1 cellular context compared by ENCODE assay signal in the genomic region with DNA sequence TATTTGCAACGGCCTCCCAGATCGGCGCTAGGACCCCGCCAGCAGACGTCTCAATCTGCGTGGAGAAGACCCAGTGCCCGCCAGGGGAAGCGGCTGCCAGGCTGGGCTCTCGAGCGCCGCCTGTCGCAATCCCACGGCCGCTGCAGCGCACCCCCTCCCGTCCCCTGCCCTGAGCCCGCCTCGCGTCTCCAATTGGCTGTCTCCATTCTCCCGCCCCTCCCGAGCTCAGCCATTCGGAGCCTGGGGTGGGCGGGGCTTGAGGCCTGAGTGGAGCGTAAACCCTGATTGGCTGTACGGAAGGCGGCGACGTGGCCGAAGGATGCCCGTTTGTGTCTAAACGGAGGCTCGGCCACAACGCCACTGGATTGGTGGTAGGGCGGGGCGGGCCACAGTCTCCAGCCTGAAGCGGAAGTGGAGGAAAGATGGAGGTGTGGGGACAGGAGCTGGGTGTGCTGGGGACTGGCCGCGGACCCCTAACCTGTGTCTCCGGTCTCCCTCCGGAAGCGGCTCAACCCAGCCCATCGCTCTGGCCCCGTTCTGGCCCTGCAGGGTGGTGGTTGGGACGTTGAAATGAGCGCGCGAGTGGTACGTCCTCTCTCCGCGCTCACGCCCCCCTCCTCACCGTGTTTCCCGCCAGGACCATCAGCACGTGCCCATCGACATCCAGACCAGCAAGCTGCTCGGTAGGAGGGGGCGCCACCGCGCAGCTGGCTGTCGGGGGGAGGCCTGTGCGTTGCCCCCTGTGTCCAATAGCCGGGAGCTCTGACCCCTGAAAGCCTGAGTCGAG.
TF ChIP-seq lines count a peak whose summit lies in the region.

A gene with protein sequence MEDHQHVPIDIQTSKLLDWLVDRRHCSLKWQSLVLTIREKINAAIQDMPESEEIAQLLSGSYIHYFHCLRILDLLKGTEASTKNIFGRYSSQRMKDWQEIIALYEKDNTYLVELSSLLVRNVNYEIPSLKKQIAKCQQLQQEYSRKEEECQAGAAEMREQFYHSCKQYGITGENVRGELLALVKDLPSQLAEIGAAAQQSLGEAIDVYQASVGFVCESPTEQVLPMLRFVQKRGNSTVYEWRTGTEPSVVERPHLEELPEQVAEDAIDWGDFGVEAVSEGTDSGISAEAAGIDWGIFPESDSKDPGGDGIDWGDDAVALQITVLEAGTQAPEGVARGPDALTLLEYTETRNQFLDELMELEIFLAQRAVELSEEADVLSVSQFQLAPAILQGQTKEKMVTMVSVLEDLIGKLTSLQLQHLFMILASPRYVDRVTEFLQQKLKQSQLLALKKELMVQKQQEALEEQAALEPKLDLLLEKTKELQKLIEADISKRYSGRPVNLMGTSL (plus strand): TSS at position 389 of the 787 bp plus-strand sequence. CDS start 34 bp downstream, at position 423.

TF ChIP-seq in HepG2, 621 proteins besides CTCF, POLR2A, EP300 and RAD21 (continued from another document and continues in another):
- TF ChIP-seq, protein P1, sequence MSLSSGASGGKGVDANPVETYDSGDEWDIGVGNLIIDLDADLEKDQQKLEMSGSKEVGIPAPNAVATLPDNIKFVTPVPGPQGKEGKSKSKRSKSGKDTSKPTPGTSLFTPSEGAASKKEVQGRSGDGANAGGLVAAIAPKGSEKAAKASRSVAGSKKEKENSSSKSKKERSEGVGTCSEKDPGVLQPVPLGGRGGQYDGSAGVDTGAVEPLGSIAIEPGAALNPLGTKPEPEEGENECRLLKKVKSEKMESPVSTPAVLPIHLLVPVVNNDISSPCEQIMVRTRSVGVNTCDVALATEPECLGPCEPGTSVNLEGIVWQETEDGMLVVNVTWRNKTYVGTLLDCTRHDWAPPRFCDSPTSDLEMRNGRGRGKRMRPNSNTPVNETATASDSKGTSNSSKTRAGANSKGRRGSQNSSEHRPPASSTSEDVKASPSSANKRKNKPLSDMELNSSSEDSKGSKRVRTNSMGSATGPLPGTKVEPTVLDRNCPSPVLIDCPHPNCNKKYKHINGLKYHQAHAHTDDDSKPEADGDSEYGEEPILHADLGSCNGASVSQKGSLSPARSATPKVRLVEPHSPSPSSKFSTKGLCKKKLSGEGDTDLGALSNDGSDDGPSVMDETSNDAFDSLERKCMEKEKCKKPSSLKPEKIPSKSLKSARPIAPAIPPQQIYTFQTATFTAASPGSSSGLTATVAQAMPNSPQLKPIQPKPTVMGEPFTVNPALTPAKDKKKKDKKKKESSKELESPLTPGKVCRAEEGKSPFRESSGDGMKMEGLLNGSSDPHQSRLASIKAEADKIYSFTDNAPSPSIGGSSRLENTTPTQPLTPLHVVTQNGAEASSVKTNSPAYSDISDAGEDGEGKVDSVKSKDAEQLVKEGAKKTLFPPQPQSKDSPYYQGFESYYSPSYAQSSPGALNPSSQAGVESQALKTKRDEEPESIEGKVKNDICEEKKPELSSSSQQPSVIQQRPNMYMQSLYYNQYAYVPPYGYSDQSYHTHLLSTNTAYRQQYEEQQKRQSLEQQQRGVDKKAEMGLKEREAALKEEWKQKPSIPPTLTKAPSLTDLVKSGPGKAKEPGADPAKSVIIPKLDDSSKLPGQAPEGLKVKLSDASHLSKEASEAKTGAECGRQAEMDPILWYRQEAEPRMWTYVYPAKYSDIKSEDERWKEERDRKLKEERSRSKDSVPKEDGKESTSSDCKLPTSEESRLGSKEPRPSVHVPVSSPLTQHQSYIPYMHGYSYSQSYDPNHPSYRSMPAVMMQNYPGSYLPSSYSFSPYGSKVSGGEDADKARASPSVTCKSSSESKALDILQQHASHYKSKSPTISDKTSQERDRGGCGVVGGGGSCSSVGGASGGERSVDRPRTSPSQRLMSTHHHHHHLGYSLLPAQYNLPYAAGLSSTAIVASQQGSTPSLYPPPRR (CRISPR knock-in tag; IDR thresholded peaks at IDR 0.05; ENCODE audit: borderline replicate concordance): peak; percentile 19; the same call in 1 of the 2 replicates
- TF ChIP-seq SP5 (CRISPR knock-in tag; IDR thresholded peaks at IDR 0.05; ENCODE audit: borderline replicate concordance, low read depth): peak; percentile 72
- TF ChIP-seq FOXP1 (IDR thresholded peaks at IDR 0.05): no peak
- no peak; the same call in none of the 2 replicates for TF ChIP-seq FOXP1 (CRISPR knock-in tag; IDR thresholded peaks at IDR 0.05)
- TF ChIP-seq, protein P2, sequence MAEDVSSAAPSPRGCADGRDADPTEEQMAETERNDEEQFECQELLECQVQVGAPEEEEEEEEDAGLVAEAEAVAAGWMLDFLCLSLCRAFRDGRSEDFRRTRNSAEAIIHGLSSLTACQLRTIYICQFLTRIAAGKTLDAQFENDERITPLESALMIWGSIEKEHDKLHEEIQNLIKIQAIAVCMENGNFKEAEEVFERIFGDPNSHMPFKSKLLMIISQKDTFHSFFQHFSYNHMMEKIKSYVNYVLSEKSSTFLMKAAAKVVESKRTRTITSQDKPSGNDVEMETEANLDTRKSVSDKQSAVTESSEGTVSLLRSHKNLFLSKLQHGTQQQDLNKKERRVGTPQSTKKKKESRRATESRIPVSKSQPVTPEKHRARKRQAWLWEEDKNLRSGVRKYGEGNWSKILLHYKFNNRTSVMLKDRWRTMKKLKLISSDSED (CRISPR knock-in tag; IDR thresholded peaks at IDR 0.05): peak; percentile 94; the same call in 1 of the 2 replicates
- TF ChIP-seq MAFF (IDR thresholded peaks at IDR 0.05; ENCODE audit: low read depth, low read length): no peak
- TF ChIP-seq ZNF253 (CRISPR knock-in tag; IDR thresholded peaks at IDR 0.05; ENCODE audit: borderline replicate concordance): peak; percentile 99
- no peak; the same call in 1 of the 2 replicates for TF ChIP-seq SRF (IDR thresholded peaks at IDR 0.05; ENCODE audit: low read depth, low read length)
- peak; percentile 62 for TF ChIP-seq ZNF614 (CRISPR knock-in tag; IDR thresholded peaks at IDR 0.05; ENCODE audit: borderline replicate concordance)
- TF ChIP-seq RCOR2 (CRISPR knock-in tag; IDR thresholded peaks at IDR 0.05): no peak; the same call in 1 of the 2 replicates
- TF ChIP-seq, protein P3, sequence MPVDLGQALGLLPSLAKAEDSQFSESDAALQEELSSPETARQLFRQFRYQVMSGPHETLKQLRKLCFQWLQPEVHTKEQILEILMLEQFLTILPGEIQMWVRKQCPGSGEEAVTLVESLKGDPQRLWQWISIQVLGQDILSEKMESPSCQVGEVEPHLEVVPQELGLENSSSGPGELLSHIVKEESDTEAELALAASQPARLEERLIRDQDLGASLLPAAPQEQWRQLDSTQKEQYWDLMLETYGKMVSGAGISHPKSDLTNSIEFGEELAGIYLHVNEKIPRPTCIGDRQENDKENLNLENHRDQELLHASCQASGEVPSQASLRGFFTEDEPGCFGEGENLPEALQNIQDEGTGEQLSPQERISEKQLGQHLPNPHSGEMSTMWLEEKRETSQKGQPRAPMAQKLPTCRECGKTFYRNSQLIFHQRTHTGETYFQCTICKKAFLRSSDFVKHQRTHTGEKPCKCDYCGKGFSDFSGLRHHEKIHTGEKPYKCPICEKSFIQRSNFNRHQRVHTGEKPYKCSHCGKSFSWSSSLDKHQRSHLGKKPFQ (CRISPR knock-in tag; IDR thresholded peaks at IDR 0.05; ENCODE audit: insufficient replicate concordance): no peak
- peak; percentile 37; the same call in 1 of the 2 replicates for TF ChIP-seq TBX3 (IDR thresholded peaks at IDR 0.05; ENCODE audit: borderline replicate concordance)
- TF ChIP-seq ZNF761 (CRISPR knock-in tag; conservative IDR thresholded peaks at IDR 0.05): peak; percentile 80; the same call in 1 of the 2 replicates
- TF ChIP-seq IKZF4 (CRISPR knock-in tag; IDR thresholded peaks at IDR 0.05; ENCODE audit: borderline replicate concordance, low read depth, not compliant biosample characterization): peak; percentile 97
- peak; percentile 69 for TF ChIP-seq KAT7 (CRISPR knock-in tag; IDR thresholded peaks at IDR 0.05; ENCODE audit: borderline replicate concordance)
- TF ChIP-seq, protein P4, sequence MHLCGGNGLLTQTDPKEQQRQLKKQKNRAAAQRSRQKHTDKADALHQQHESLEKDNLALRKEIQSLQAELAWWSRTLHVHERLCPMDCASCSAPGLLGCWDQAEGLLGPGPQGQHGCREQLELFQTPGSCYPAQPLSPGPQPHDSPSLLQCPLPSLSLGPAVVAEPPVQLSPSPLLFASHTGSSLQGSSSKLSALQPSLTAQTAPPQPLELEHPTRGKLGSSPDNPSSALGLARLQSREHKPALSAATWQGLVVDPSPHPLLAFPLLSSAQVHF (CRISPR knock-in tag; IDR thresholded peaks at IDR 0.05): peak; percentile 97
- peak; percentile 77 for TF ChIP-seq HNRNPLL (IDR thresholded peaks at IDR 0.05; ENCODE audit: low read depth, low read length, poor library complexity, severe bottlenecking)
- TF ChIP-seq ZNF552 (CRISPR knock-in tag; IDR thresholded peaks at IDR 0.05; ENCODE audit: borderline replicate concordance): peak; percentile 98
- TF ChIP-seq SALL2 (CRISPR knock-in tag; IDR thresholded peaks at IDR 0.05): peak; percentile 95; the same call in 1 of the 2 replicates
- TF ChIP-seq, protein P5, sequence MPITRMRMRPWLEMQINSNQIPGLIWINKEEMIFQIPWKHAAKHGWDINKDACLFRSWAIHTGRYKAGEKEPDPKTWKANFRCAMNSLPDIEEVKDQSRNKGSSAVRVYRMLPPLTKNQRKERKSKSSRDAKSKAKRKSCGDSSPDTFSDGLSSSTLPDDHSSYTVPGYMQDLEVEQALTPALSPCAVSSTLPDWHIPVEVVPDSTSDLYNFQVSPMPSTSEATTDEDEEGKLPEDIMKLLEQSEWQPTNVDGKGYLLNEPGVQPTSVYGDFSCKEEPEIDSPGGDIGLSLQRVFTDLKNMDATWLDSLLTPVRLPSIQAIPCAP (CRISPR knock-in tag; IDR thresholded peaks at IDR 0.05; ENCODE audit: low read depth): no peak
- TF ChIP-seq TCF7 (IDR thresholded peaks at IDR 0.05; ENCODE audit: low read depth): no peak
- TF ChIP-seq HOXA9 (CRISPR knock-in tag; IDR thresholded peaks at IDR 0.05; ENCODE audit: borderline replicate concordance): peak; percentile 93
- TF ChIP-seq, protein P6, sequence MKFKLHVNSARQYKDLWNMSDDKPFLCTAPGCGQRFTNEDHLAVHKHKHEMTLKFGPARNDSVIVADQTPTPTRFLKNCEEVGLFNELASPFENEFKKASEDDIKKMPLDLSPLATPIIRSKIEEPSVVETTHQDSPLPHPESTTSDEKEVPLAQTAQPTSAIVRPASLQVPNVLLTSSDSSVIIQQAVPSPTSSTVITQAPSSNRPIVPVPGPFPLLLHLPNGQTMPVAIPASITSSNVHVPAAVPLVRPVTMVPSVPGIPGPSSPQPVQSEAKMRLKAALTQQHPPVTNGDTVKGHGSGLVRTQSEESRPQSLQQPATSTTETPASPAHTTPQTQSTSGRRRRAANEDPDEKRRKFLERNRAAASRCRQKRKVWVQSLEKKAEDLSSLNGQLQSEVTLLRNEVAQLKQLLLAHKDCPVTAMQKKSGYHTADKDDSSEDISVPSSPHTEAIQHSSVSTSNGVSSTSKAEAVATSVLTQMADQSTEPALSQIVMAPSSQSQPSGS (CRISPR knock-in tag; IDR thresholded peaks at IDR 0.05): peak; percentile 69
- TF ChIP-seq, protein P7, sequence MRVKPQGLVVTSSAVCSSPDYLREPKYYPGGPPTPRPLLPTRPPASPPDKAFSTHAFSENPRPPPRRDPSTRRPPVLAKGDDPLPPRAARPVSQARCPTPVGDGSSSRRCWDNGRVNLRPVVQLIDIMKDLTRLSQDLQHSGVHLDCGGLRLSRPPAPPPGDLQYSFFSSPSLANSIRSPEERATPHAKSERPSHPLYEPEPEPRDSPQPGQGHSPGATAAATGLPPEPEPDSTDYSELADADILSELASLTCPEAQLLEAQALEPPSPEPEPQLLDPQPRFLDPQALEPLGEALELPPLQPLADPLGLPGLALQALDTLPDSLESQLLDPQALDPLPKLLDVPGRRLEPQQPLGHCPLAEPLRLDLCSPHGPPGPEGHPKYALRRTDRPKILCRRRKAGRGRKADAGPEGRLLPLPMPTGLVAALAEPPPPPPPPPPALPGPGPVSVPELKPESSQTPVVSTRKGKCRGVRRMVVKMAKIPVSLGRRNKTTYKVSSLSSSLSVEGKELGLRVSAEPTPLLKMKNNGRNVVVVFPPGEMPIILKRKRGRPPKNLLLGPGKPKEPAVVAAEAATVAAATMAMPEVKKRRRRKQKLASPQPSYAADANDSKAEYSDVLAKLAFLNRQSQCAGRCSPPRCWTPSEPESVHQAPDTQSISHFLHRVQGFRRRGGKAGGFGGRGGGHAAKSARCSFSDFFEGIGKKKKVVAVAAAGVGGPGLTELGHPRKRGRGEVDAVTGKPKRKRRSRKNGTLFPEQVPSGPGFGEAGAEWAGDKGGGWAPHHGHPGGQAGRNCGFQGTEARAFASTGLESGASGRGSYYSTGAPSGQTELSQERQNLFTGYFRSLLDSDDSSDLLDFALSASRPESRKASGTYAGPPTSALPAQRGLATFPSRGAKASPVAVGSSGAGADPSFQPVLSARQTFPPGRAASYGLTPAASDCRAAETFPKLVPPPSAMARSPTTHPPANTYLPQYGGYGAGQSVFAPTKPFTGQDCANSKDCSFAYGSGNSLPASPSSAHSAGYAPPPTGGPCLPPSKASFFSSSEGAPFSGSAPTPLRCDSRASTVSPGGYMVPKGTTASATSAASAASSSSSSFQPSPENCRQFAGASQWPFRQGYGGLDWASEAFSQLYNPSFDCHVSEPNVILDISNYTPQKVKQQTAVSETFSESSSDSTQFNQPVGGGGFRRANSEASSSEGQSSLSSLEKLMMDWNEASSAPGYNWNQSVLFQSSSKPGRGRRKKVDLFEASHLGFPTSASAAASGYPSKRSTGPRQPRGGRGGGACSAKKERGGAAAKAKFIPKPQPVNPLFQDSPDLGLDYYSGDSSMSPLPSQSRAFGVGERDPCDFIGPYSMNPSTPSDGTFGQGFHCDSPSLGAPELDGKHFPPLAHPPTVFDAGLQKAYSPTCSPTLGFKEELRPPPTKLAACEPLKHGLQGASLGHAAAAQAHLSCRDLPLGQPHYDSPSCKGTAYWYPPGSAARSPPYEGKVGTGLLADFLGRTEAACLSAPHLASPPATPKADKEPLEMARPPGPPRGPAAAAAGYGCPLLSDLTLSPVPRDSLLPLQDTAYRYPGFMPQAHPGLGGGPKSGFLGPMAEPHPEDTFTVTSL (CRISPR knock-in tag; IDR thresholded peaks at IDR 0.05; ENCODE audit: borderline replicate concordance): peak; percentile 46; the same call in 1 of the 2 replicates
- TF ChIP-seq GTF3A (CRISPR knock-in tag; conservative IDR thresholded peaks at IDR 0.05): no peak; the same call in 1 of the 2 replicates
- TF ChIP-seq PHF8 (CRISPR knock-in tag; IDR thresholded peaks at IDR 0.05): peak; percentile 91
